Comparison of ENCODE assay signal across 8 cellular contexts in the genomic region with DNA sequence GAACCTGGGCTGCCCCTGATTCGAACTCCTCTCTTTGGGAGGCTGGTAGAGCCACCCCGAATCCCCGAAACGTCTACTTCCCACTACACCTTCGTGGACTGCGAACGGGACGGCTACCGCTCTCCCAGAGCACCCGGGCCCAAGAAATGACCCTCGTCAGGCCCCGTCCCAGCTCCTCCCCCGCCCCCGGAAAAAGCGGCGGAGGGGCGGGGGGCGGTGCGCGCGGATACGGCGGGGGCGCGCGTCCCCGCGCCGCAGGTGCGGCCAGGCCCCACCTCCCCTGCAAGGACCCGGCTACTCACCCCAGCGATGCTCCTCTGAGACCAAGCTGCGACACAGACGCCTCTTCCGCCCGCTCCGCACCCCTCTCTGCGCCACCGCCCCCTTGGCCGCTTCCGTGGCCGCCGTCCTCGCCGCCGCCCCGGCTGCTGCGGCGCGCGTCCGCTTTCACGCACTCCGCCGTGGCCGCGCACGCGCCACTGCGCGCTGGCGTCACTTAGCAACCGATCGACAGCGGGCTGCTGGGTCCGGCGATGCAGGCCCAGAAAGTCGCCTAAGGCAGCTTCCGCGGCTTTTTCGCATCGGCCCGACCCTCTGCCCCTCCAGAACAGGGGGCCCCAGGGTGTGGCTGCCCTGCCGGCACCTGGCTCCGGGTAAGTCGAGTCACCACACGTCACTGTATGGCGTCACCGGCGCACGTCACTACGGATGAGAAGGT. TPM values are rescaled to one million over a fixed set of nuclear protein-coding genes. Genes with fewer than 3 reads are reported as not detected.
DNase-seq lines count a peak whose midpoint lies in the region; ATAC-seq and TF ChIP-seq lines count a peak whose summit lies in the region.

A gene (minus strand): TSS at position 432 of the 718 bp plus-strand sequence.

- peak within 1 kb of the TSS; percentile 91 for H3K4me2 ChIP-seq in neural progenitor cell

- no peaks in the 10 kb centered on the region for H3K36me3 ChIP-seq in neural progenitor cell

- no peak for TF ChIP-seq RAD21 in Ishikawa (IDR thresholded peaks at IDR 0.05; ENCODE audit: low read depth)

- ATAC-seq in GM21576 (IDR thresholded peaks at IDR 0.05; ENCODE audit: unreplicated experiment) (peak; percentile 73), foreskin keratinocyte (peak; percentile 83)

- peak; percentile 76 for TF ChIP-seq POLR2A in Raji (IDR thresholded peaks at IDR 0.05; ENCODE audit: insufficient read depth, low read depth, low read length)

- H3K27ac Mint-ChIP-seq in neural progenitor cell: peak within 1 kb of the TSS; percentile 67

- H4K20me1 ChIP-seq in neural progenitor cell (ENCODE audit: low read depth): no peaks in the 10 kb centered on the region

- H2AFZ ChIP-seq in neural progenitor cell (replicated peaks): peak within 1 kb of the TSS; percentile 98

- H3K4me1 ChIP-seq in foreskin keratinocyte (no peaks in the 10 kb centered on the region), neural progenitor cell (peaks cover 28% of the 10 kb centered on the region)

- H3K9me3 Mint-ChIP-seq in neural progenitor cell: no peaks in the 10 kb centered on the region

- peak within 1 kb of the TSS; percentile 93 for H3K4me3 Mint-ChIP-seq in neural progenitor cell

- H3F3A ChIP-seq in neural progenitor cell (ENCODE audit: low read depth): peaks cover 21% of the 10 kb centered on the region

- TF ChIP-seq CTCF in foreskin keratinocyte (conservative IDR thresholded peaks at IDR 0.05) (no peak), neural progenitor cell (IDR thresholded peaks at IDR 0.05) (no peak)

- peak within 1 kb of the TSS; percentile 89 for H3K4me3 ChIP-seq in neural progenitor cell

- peak; percentile 74 for DNase-seq in DMS79 treated with DMSO at 0.1 percent for 48 hours (lab: John Stamatoyannopoulos, UW)
- peak; percentile 73 for DNase-seq in activated gamma-delta T cell (lab: John Stamatoyannopoulos, UW)
- DNase-seq in foreskin keratinocyte: peak; percentile 47 to 64
- peak; percentile 92 for DNase-seq in neural progenitor cell (ENCODE audit: low spot score)
- DNase-seq in stromal cell of bone marrow (ENCODE audit: low read depth): peak; percentile 68

- peaks cover 33% of the 10 kb centered on the region for H3K79me2 ChIP-seq in neural progenitor cell (ENCODE audit: low read depth)

- peak within 1 kb of the TSS; percentile 51 for H3K27ac ChIP-seq in foreskin keratinocyte
- peak within 1 kb of the TSS; percentile 77 for H3K27ac ChIP-seq in neural progenitor cell

- peaks cover 8% of the 10 kb centered on the region for H3K27me3 Mint-ChIP-seq in neural progenitor cell (ENCODE audit: insufficient read depth, low read depth)

- peak within 1 kb of the TSS; percentile 50 for H3K9ac ChIP-seq in neural progenitor cell

- H3K27me3 ChIP-seq in foreskin keratinocyte: no peaks in the 10 kb centered on the region
- no peaks in the 10 kb centered on the region for H3K27me3 ChIP-seq in neural progenitor cell

- peaks cover 27% of the 10 kb centered on the region for H3K4me1 Mint-ChIP-seq in neural progenitor cell

- peaks cover 2% of the 10 kb centered on the region for H3K36me3 Mint-ChIP-seq in neural progenitor cell

- H3K9me3 ChIP-seq in neural progenitor cell (ENCODE audit: low read depth): no peaks in the 10 kb centered on the region

- no peak for TF ChIP-seq EP300 in Ishikawa (IDR thresholded peaks at IDR 0.05; ENCODE audit: borderline replicate concordance)

TF ChIP-seq in Ishikawa, 13 proteins besides CTCF, POLR2A, EP300 and RAD21:
- 0 out of 2 replicates have a peak, but pooled peaks have one; percentile 2 for TF ChIP-seq TAF1 (IDR thresholded peaks at IDR 0.05; ENCODE audit: low read depth)
- peak; percentile 80 for TF ChIP-seq EGR1 (IDR thresholded peaks at IDR 0.05)
- TF ChIP-seq ZBTB7A (IDR thresholded peaks at IDR 0.05; ENCODE audit: low read depth): peak; percentile 81
- peak; percentile 40; the same call in 1 of the 2 replicates for TF ChIP-seq TCF12 (IDR thresholded peaks at IDR 0.05; ENCODE audit: low read depth)
- TF ChIP-seq, protein P1, sequence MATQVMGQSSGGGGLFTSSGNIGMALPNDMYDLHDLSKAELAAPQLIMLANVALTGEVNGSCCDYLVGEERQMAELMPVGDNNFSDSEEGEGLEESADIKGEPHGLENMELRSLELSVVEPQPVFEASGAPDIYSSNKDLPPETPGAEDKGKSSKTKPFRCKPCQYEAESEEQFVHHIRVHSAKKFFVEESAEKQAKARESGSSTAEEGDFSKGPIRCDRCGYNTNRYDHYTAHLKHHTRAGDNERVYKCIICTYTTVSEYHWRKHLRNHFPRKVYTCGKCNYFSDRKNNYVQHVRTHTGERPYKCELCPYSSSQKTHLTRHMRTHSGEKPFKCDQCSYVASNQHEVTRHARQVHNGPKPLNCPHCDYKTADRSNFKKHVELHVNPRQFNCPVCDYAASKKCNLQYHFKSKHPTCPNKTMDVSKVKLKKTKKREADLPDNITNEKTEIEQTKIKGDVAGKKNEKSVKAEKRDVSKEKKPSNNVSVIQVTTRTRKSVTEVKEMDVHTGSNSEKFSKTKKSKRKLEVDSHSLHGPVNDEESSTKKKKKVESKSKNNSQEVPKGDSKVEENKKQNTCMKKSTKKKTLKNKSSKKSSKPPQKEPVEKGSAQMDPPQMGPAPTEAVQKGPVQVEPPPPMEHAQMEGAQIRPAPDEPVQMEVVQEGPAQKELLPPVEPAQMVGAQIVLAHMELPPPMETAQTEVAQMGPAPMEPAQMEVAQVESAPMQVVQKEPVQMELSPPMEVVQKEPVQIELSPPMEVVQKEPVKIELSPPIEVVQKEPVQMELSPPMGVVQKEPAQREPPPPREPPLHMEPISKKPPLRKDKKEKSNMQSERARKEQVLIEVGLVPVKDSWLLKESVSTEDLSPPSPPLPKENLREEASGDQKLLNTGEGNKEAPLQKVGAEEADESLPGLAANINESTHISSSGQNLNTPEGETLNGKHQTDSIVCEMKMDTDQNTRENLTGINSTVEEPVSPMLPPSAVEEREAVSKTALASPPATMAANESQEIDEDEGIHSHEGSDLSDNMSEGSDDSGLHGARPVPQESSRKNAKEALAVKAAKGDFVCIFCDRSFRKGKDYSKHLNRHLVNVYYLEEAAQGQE (IDR thresholded peaks at IDR 0.05; ENCODE audit: low read depth): no peak
- TF ChIP-seq NFIC (IDR thresholded peaks at IDR 0.05): no peak
- TF ChIP-seq, protein P2, sequence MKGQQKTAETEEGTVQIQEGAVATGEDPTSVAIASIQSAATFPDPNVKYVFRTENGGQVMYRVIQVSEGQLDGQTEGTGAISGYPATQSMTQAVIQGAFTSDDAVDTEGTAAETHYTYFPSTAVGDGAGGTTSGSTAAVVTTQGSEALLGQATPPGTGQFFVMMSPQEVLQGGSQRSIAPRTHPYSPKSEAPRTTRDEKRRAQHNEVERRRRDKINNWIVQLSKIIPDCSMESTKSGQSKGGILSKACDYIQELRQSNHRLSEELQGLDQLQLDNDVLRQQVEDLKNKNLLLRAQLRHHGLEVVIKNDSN (IDR thresholded peaks at IDR 0.05): no peak
- 0 out of 2 replicates have a peak, but pooled peaks have one; percentile 24 for TF ChIP-seq YY1 (IDR thresholded peaks at IDR 0.05; ENCODE audit: low read depth)
- TF ChIP-seq CEBPB (IDR thresholded peaks at IDR 0.05): no peak
- TF ChIP-seq, protein P3, sequence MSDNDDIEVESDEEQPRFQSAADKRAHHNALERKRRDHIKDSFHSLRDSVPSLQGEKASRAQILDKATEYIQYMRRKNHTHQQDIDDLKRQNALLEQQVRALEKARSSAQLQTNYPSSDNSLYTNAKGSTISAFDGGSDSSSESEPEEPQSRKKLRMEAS (IDR thresholded peaks at IDR 0.05): no peak; the same call in 1 of the 2 replicates
- no peak for TF ChIP-seq FOXM1 (IDR thresholded peaks at IDR 0.05; ENCODE audit: borderline replicate concordance, low read depth)
- no peak for TF ChIP-seq TEAD4 (IDR thresholded peaks at IDR 0.05)
- TF ChIP-seq CREB1 (IDR thresholded peaks at IDR 0.05; ENCODE audit: low read depth): peak; percentile 97

RNA-seq across cellular contexts. Expression of the gene that starts here (rescaled TPM):
- total RNA-seq in foreskin keratinocyte (4.2 and 4.6 TPM in 2 replicates), neural progenitor cell (ENCODE audit: low replicate concordance) (16.4 and 16.9 TPM in 2 replicates)
- 1.0 and 1.1 TPM in 2 replicates for polyA plus RNA-seq in foreskin keratinocyte

Comparison
In these comparisons a context has a peak if more than half of its experiments do, and no peak if none do; other contexts are left out.
1. Peak in every context shown above with its lines: DNase-seq, ATAC-seq, H3K4me3 ChIP-seq and H3K27ac ChIP-seq.